Comparison of ENCODE assay signal across 27 cellular contexts in the genomic region with DNA sequence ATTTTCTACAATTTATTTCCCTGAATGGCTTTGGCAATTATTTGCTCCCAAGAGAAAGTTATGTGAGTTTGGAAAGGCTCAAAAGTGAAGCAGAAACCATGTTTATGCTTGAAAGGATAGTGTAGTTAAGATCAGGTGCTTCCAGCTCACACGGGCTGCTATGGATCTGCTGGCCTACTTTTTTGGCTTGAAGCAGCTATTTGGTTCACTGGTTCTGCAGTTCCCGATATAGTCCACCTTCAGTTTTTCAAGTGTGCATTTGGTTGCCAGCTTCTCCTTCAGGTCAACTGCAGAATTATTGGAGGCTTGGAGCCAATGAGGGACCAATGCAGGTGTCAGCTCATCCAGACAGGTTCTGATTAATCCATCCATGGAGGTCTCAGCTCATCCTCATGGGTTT.
"Had no signal": no experiment of that assay in that cellular context is flagged by ENCODE, and none has a peak within 500 bp of the region (broad histone marks: within the 10 kb centered on the region; RNA-seq: fewer than 3 reads in every experiment).

No MANE protein-coding gene starts in this region.

- H3K4me1 ChIP-seq: testis, tibial nerve, transverse colon, upper lobe of left lung, upper lobe of right lung, uterus, vagina had no signal

- H3K36me3 Mint-ChIP-seq: stimulated activated effector memory CD8-positive, alpha-beta T cell treated with anti-CD3 and anti-CD28 coated beads, Interleukin-12 subunit alpha, Interleukin-12 subunit beta, amount 100 ng/mL, for 72 hours; stimulated activated memory B cell treated with anti-CD40 and anti-IgM and Interleukin-4, amounts not matched to agents 10 μg/mL and 1 μg/mL and 100 μg/mL, for 72 hours; stimulated activated naive B cell treated with anti-CD40 and anti-IgM and Interleukin-4, amounts not matched to agents 10 μg/mL and 1 μg/mL and 100 μg/mL, for 72 hours; type B pancreatic cell had no signal

- H3K9me3 ChIP-seq: stomach, suprapubic skin, testis, thoracic aorta, tibial artery, tibial nerve, transverse colon, upper lobe of left lung, upper lobe of right lung, uterus, vagina had no signal

- H3K4me3 Mint-ChIP-seq: stimulated activated effector memory CD8-positive, alpha-beta T cell treated with anti-CD3 and anti-CD28 coated beads, Interleukin-12 subunit alpha, Interleukin-12 subunit beta, amount 100 ng/mL, for 72 hours; stimulated activated memory B cell treated with anti-CD40 and anti-IgM and Interleukin-4, amounts not matched to agents 10 μg/mL and 1 μg/mL and 100 μg/mL, for 72 hours; stimulated activated naive B cell treated with anti-CD40 and anti-IgM and Interleukin-4, amounts not matched to agents 10 μg/mL and 1 μg/mL and 100 μg/mL, for 72 hours; stimulated activated naive CD8-positive, alpha-beta T cell treated with anti-CD3 and anti-CD28 coated beads, Interleukin-15, amount 100 ng/mL, for 72 hours; stimulated activated naive CD8-positive, alpha-beta T cell treated with anti-CD3 and anti-CD28 coated beads, Interleukin-15, Interleukin-2, amounts not matched to agents 100 ng/mL and 50 ng/mL, for 24 hours; type B pancreatic cell had no signal

- H3K27me3 ChIP-seq: stomach, suprapubic skin, testis, tibial artery, tibial nerve, transverse colon, upper lobe of left lung, upper lobe of right lung, uterus, vagina had no signal

- DNase-seq: stimulated activated CD4-positive, alpha-beta T cell treated with anti-CD3 and anti-CD28 coated beads, Interleukin-2, amount 100 ng/mL, for 24 hours; stimulated activated CD4-positive, alpha-beta T cell treated with anti-CD3 and anti-CD28 coated beads, Interleukin-2, amount 100 ng/mL, for 48 hours; stimulated activated CD4-positive, alpha-beta T cell treated with anti-CD3 and anti-CD28 coated beads, Interleukin-4, amount 100 ng/mL, for 1 hour; stimulated activated CD4-positive, alpha-beta T cell treated with anti-CD3 and anti-CD28 coated beads, Interleukin-4, amount 100 ng/mL, for 24 hours; stimulated activated CD4-positive, alpha-beta T cell treated with anti-CD3 and anti-CD28 coated beads, Interleukin-4, amount 100 ng/mL, for 4 hours; stimulated activated CD8-positive, alpha-beta memory T cell treated with anti-CD3 and anti-CD28 coated beads, Interleukin-4, amount 100 ng/mL, for 48 hours; stimulated activated naive B cell treated with anti-CD40 and anti-IgM and Interleukin-4, amounts not matched to agents 10 μg/mL and 1 μg/mL and 100 μg/mL, for 72 hours; stimulated activated naive CD4-positive, alpha-beta T cell; stimulated activated naive CD4-positive, alpha-beta T cell treated with Interleukin-2 at 50 U/mL for 16 hours; stimulated activated naive CD8-positive, alpha-beta T cell treated with anti-CD3 and anti-CD28 coated beads, Interleukin-15, amount 100 ng/mL, for 72 hours; stimulated activated naive CD8-positive, alpha-beta T cell treated with anti-CD3 and anti-CD28 coated beads, Interleukin-15, Interleukin-2, amounts not matched to agents 100 U/mL and 50 U/mL, for 24 hours; stomach; substantia nigra; testis; tibial artery; transverse colon; upper lobe of right lung; uterus had no signal

- H3K4me3 ChIP-seq: stomach, suprapubic skin, testis, thoracic aorta, tibial artery, tibial nerve, transverse colon, upper lobe of left lung, upper lobe of right lung, uterus, vagina had no signal

- H3K36me3 ChIP-seq: stomach, suprapubic skin, thoracic aorta, tibial artery, tibial nerve, transverse colon, upper lobe of left lung, upper lobe of right lung, uterus, vagina had no signal

- H3K4me1 Mint-ChIP-seq: stimulated activated effector memory CD8-positive, alpha-beta T cell treated with anti-CD3 and anti-CD28 coated beads, Interleukin-12 subunit alpha, Interleukin-12 subunit beta, amount 100 ng/mL, for 72 hours; stimulated activated memory B cell treated with anti-CD40 and anti-IgM and Interleukin-4, amounts not matched to agents 10 μg/mL and 1 μg/mL and 100 μg/mL, for 72 hours; stimulated activated naive B cell treated with anti-CD40 and anti-IgM and Interleukin-4, amounts not matched to agents 10 μg/mL and 1 μg/mL and 100 μg/mL, for 72 hours; stimulated activated naive CD8-positive, alpha-beta T cell treated with anti-CD3 and anti-CD28 coated beads, Interleukin-15, amount 100 ng/mL, for 72 hours had no signal

- H3K27ac Mint-ChIP-seq: stimulated activated effector memory CD8-positive, alpha-beta T cell treated with anti-CD3 and anti-CD28 coated beads, Interleukin-12 subunit alpha, Interleukin-12 subunit beta, amount 100 ng/mL, for 72 hours; stimulated activated memory B cell treated with anti-CD40 and anti-IgM and Interleukin-4, amounts not matched to agents 10 μg/mL and 1 μg/mL and 100 μg/mL, for 72 hours; stimulated activated naive B cell treated with anti-CD40 and anti-IgM and Interleukin-4, amounts not matched to agents 10 μg/mL and 1 μg/mL and 100 μg/mL, for 72 hours; stimulated activated naive CD8-positive, alpha-beta T cell treated with anti-CD3 and anti-CD28 coated beads, Interleukin-15, amount 100 ng/mL, for 72 hours; stimulated activated naive CD8-positive, alpha-beta T cell treated with anti-CD3 and anti-CD28 coated beads, Interleukin-15, Interleukin-2, amounts not matched to agents 100 ng/mL and 50 ng/mL, for 24 hours; type B pancreatic cell had no signal

- ATAC-seq: stimulated activated effector memory CD8-positive, alpha-beta T cell treated with anti-CD3 and anti-CD28 coated beads, Interleukin-12 subunit alpha, Interleukin-12 subunit beta, amount 100 ng/mL, for 72 hours; stimulated activated memory B cell treated with anti-CD40 and anti-IgM and Interleukin-4, amounts not matched to agents 10 μg/mL and 1 μg/mL and 100 μg/mL, for 72 hours; stimulated activated naive B cell treated with anti-CD40 and anti-IgM and Interleukin-4, amounts not matched to agents 10 μg/mL and 1 μg/mL and 100 μg/mL, for 72 hours; stimulated activated naive CD8-positive, alpha-beta T cell treated with anti-CD3 and anti-CD28 coated beads, Interleukin-15, amount 100 ng/mL, for 72 hours; stimulated activated naive CD8-positive, alpha-beta T cell treated with anti-CD3 and anti-CD28 coated beads, Interleukin-15, Interleukin-2, amounts not matched to agents 100 U/mL and 50 U/mL, for 24 hours; upper lobe of right lung had no signal

- H3K27me3 Mint-ChIP-seq: stimulated activated memory B cell treated with anti-CD40 and anti-IgM and Interleukin-4, amounts not matched to agents 10 μg/mL and 1 μg/mL and 100 μg/mL, for 72 hours; stimulated activated naive B cell treated with anti-CD40 and anti-IgM and Interleukin-4, amounts not matched to agents 10 μg/mL and 1 μg/mL and 100 μg/mL, for 72 hours; stimulated activated naive CD8-positive, alpha-beta T cell treated with anti-CD3 and anti-CD28 coated beads, Interleukin-15, amount 100 ng/mL, for 72 hours; stimulated activated naive CD8-positive, alpha-beta T cell treated with anti-CD3 and anti-CD28 coated beads, Interleukin-15, Interleukin-2, amounts not matched to agents 100 ng/mL and 50 ng/mL, for 24 hours had no signal

- H3K9me3 Mint-ChIP-seq: stimulated activated naive B cell treated with anti-CD40 and anti-IgM and Interleukin-4, amounts not matched to agents 10 μg/mL and 1 μg/mL and 100 μg/mL, for 72 hours; stimulated activated naive CD8-positive, alpha-beta T cell treated with anti-CD3 and anti-CD28 coated beads, Interleukin-15, amount 100 ng/mL, for 72 hours; stimulated activated naive CD8-positive, alpha-beta T cell treated with anti-CD3 and anti-CD28 coated beads, Interleukin-15, Interleukin-2, amounts not matched to agents 100 ng/mL and 50 ng/mL, for 24 hours; type B pancreatic cell had no signal

- H3K27ac ChIP-seq: stomach, suprapubic skin, testis, thoracic aorta, tibial artery, tibial nerve, transverse colon, upper lobe of left lung, upper lobe of right lung, uterus, vagina had no signal
